9 cellular contexts compared by ENCODE assay signal in the genomic region with DNA sequence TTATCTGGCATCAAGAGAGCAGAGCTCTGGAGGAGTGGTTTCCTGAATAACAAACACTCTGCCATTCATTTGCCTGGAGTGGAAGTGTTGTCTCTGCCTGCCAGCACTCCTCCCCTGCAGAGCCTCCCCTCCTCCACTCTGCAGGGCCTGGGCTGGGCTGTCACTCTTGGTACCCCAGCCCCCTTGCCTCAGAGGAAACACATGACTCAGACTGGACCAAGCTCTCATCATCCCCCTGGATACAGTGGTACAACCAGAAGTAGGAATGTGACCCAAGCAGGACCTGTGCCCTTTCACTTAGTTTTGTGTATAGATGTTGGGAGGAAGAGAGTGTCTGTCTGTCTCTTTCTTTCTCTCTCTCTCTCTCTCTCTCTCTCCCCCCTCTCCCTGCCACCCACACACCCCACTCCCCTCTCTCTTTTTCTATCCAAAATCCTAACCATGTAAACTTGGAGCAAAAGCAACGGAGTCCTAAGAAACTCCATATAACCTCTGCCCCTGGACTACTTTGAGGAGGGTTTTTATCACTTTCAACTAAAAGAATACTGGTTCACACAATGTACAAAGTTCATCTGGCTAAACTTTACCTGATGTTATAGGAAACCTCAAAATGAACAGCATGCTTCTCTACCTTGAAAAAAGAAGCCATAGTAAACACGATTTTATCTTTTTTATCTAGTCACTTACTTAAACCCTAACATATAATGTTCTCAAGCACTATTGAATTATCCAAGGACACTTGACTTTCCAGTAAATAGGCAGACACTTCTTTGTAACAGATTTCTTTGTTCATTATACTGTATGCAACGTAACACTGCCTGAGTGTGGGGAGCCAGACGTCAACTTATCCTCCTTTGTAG. TPM values are rescaled to one million over a fixed set of nuclear protein-coding genes. Genes with fewer than 3 reads are reported as not detected.
DNase-seq lines count a peak whose midpoint lies in the region; ATAC-seq, FAIRE-seq and TF ChIP-seq lines count a peak whose summit lies in the region.
"Had no signal": no experiment of that assay in that cellular context is flagged by ENCODE, and none has a peak within 500 bp of the region (broad histone marks: within the 10 kb centered on the region; RNA-seq: fewer than 3 reads in every experiment).

No MANE protein-coding gene starts in this region.

- H3K79me2 ChIP-seq in astrocyte (ENCODE audit: insufficient read depth, low read length): peaks cover 5% of the 10 kb centered on the region

- ATAC-seq in Right ventricle myocardium inferior: peak; percentile 91
- peak; percentile 42 for ATAC-seq in stimulated activated memory B cell treated with anti-CD40 and anti-IgM and Interleukin-4, amounts not matched to agents 10 μg/mL and 1 μg/mL and 100 μg/mL, for 72 hours
- ATAC-seq in GM21360 (IDR thresholded peaks at IDR 0.05; ENCODE audit: unreplicated experiment): no peak

- no peaks in the 10 kb centered on the region for H3K27me3 Mint-ChIP-seq in astrocyte (ENCODE audit: low read depth, unreplicated experiment)
- H3K27me3 Mint-ChIP-seq in stimulated activated memory B cell treated with anti-CD40 and anti-IgM and Interleukin-4, amounts not matched to agents 10 μg/mL and 1 μg/mL and 100 μg/mL, for 72 hours: no peaks in the 10 kb centered on the region
- H3K27me3 Mint-ChIP-seq in activated T-helper 1 cell treated with anti-CD3 and anti-CD28 coated beads, Interleukin-12 subunit alpha, Interleukin-12 subunit beta, Interleukin-2, Interleukin-4 antibody, amounts not matched to agents 30 ng/mL and 10 ng/mL and 1 ng/mL, durations not matched to agents 14 hours and 24 hours and 36 hours (ENCODE audit: insufficient read depth): peaks cover 13% of the 10 kb centered on the region
- H3K27me3 Mint-ChIP-seq: B cell had no signal

- no peaks in the 10 kb centered on the region for H3K9me3 Mint-ChIP-seq in astrocyte (ENCODE audit: unreplicated experiment)
- H3K9me3 Mint-ChIP-seq in stimulated activated memory B cell treated with anti-CD40 and anti-IgM and Interleukin-4, amounts not matched to agents 10 μg/mL and 1 μg/mL and 100 μg/mL, for 72 hours: no peaks in the 10 kb centered on the region
- H3K9me3 Mint-ChIP-seq in activated T-helper 1 cell treated with anti-CD3 and anti-CD28 coated beads, Interleukin-12 subunit alpha, Interleukin-12 subunit beta, Interleukin-2, Interleukin-4 antibody, amounts not matched to agents 30 ng/mL and 10 ng/mL and 1 ng/mL, durations not matched to agents 14 hours and 24 hours and 36 hours: no peaks in the 10 kb centered on the region

- no peak for FAIRE-seq in astrocyte (lab: Jason Lieb, UNC)

- peaks cover 7% of the 10 kb centered on the region for H4K20me1 ChIP-seq in astrocyte (ENCODE audit: insufficient read depth, low read length)

- H3K4me3 ChIP-seq in astrocyte (ENCODE audit: insufficient read depth, low read depth, low read length) (no peak overlapping the region), iPS DF 6.9 (ENCODE audit: low read length) (no peak overlapping the region)

- no peak for DNase-seq in Right ventricle myocardium inferior (ENCODE audit: missing footprints)
- DNase-seq in cardiac septum (ENCODE audit: low spot score): no peak
- peak; percentile 54 for DNase-seq in astrocyte (ENCODE audit: low read depth)
- peak; percentile 48 for DNase-seq in iPS DF 6.9 (ENCODE audit: low read depth, low spot score)
- DNase-seq in NOMO-1 treated with DMSO at 0.1 percent for 48 hours (lab: John Stamatoyannopoulos, UW; ENCODE audit: unreplicated experiment): no peak
- no peak for DNase-seq in activated T-helper 1 cell treated with anti-CD3 and anti-CD28 coated beads, Interleukin-12 subunit alpha, Interleukin-12 subunit beta, Interleukin-2, Interleukin-4 antibody, amounts not matched to agents 30 ng/mL and 10 ng/mL and 1 ng/mL, durations not matched to agents 14 hours and 24 hours and 36 hours (ENCODE audit: low spot score)

- no peaks in the 10 kb centered on the region for H3K27me3 ChIP-seq in astrocyte (ENCODE audit: insufficient read depth, low read length)
- no peaks in the 10 kb centered on the region for H3K27me3 ChIP-seq in iPS DF 6.9 (ENCODE audit: control insufficient read depth, insufficient read depth, low read length)

- H3K4me1 ChIP-seq in astrocyte (ENCODE audit: insufficient read depth, low read length) (peaks cover 35% of the 10 kb centered on the region), iPS DF 6.9 (ENCODE audit: control insufficient read depth, insufficient read depth, low read length) (peaks cover 2% of the 10 kb centered on the region; the same call in 1 of the 2 replicates)

- peak overlapping the region; percentile 49 for H3K4me2 ChIP-seq in astrocyte (ENCODE audit: low read length)

- H3K9ac ChIP-seq in astrocyte (ENCODE audit: low read length): peak overlapping the region; percentile 2

- TF ChIP-seq CTCF in astrocyte (IDR thresholded peaks at IDR 0.05; ENCODE audit: insufficient read depth, low read depth, low read length): no peak

- no peaks in the 10 kb centered on the region for H3K36me3 ChIP-seq in astrocyte (ENCODE audit: insufficient read depth, low read length)
- no peaks in the 10 kb centered on the region for H3K36me3 ChIP-seq in iPS DF 6.9 (ENCODE audit: control insufficient read depth, insufficient read depth, low read length)

- H3K9me3 ChIP-seq in astrocyte (ENCODE audit: insufficient read depth, low read depth, low read length) (no peaks in the 10 kb centered on the region), iPS DF 6.9 (ENCODE audit: control insufficient read depth, insufficient read depth, low read length) (no peaks in the 10 kb centered on the region)

- no peaks in the 10 kb centered on the region for H3K36me3 Mint-ChIP-seq in astrocyte (ENCODE audit: low read depth, unreplicated experiment)
- no peaks in the 10 kb centered on the region for H3K36me3 Mint-ChIP-seq in stimulated activated memory B cell treated with anti-CD40 and anti-IgM and Interleukin-4, amounts not matched to agents 10 μg/mL and 1 μg/mL and 100 μg/mL, for 72 hours
- no peaks in the 10 kb centered on the region for H3K36me3 Mint-ChIP-seq in activated T-helper 1 cell treated with anti-CD3 and anti-CD28 coated beads, Interleukin-12 subunit alpha, Interleukin-12 subunit beta, Interleukin-2, Interleukin-4 antibody, amounts not matched to agents 30 ng/mL and 10 ng/mL and 1 ng/mL, durations not matched to agents 14 hours and 24 hours and 36 hours (ENCODE audit: low read depth)

- intact Hi-C loops in Right ventricle myocardium inferior (cut with DNase I) (loop anchor here (5.0 kb wide), 1 partner anchor 45 kb away; a partner anchor contains a TSS), cardiac septum (cut with DNase I) (no loop called here)
- intact Hi-C loops in activated T-helper 1 cell treated with anti-CD3 and anti-CD28 coated beads, Interleukin-12 subunit alpha, Interleukin-12 subunit beta, Interleukin-2, Interleukin-4 antibody, amounts not matched to agents 30 ng/mL and 10 ng/mL and 1 ng/mL, durations not matched to agents 14 hours and 24 hours and 36 hours (cut with micrococcal nuclease): no loop called here

- peak overlapping the region; percentile 97 for H3K27ac Mint-ChIP-seq in astrocyte (ENCODE audit: unreplicated experiment)
- H3K27ac Mint-ChIP-seq in stimulated activated memory B cell treated with anti-CD40 and anti-IgM and Interleukin-4, amounts not matched to agents 10 μg/mL and 1 μg/mL and 100 μg/mL, for 72 hours: no peak overlapping the region
- H3K27ac Mint-ChIP-seq in activated T-helper 1 cell treated with anti-CD3 and anti-CD28 coated beads, Interleukin-12 subunit alpha, Interleukin-12 subunit beta, Interleukin-2, Interleukin-4 antibody, amounts not matched to agents 30 ng/mL and 10 ng/mL and 1 ng/mL, durations not matched to agents 14 hours and 24 hours and 36 hours: no peak overlapping the region
- H3K27ac Mint-ChIP-seq: B cell had no signal

- no peak overlapping the region for H2AFZ ChIP-seq in astrocyte (ENCODE audit: low read depth, low read length)

- H3K4me3 Mint-ChIP-seq in astrocyte (ENCODE audit: unreplicated experiment): peak overlapping the region; percentile 47
- no peak overlapping the region for H3K4me3 Mint-ChIP-seq in stimulated activated memory B cell treated with anti-CD40 and anti-IgM and Interleukin-4, amounts not matched to agents 10 μg/mL and 1 μg/mL and 100 μg/mL, for 72 hours
- H3K4me3 Mint-ChIP-seq in activated T-helper 1 cell treated with anti-CD3 and anti-CD28 coated beads, Interleukin-12 subunit alpha, Interleukin-12 subunit beta, Interleukin-2, Interleukin-4 antibody, amounts not matched to agents 30 ng/mL and 10 ng/mL and 1 ng/mL, durations not matched to agents 14 hours and 24 hours and 36 hours: no peak overlapping the region
- H3K4me3 Mint-ChIP-seq: B cell had no signal

- H3K27ac ChIP-seq in astrocyte (ENCODE audit: low read depth, low read length) (no peak overlapping the region), iPS DF 6.9 (ENCODE audit: low read length) (no peak overlapping the region)

- no CpG with 5 or more reads among the region's 4 CpGs for WGBS in iPS DF 6.9 (ENCODE audit: insufficient coverage, insufficient read length)

- H3K4me1 Mint-ChIP-seq in astrocyte (ENCODE audit: low read depth, unreplicated experiment): peaks cover 60% of the 10 kb centered on the region
- H3K4me1 Mint-ChIP-seq in stimulated activated memory B cell treated with anti-CD40 and anti-IgM and Interleukin-4, amounts not matched to agents 10 μg/mL and 1 μg/mL and 100 μg/mL, for 72 hours: peaks cover 7% of the 10 kb centered on the region
- H3K4me1 Mint-ChIP-seq in activated T-helper 1 cell treated with anti-CD3 and anti-CD28 coated beads, Interleukin-12 subunit alpha, Interleukin-12 subunit beta, Interleukin-2, Interleukin-4 antibody, amounts not matched to agents 30 ng/mL and 10 ng/mL and 1 ng/mL, durations not matched to agents 14 hours and 24 hours and 36 hours (ENCODE audit: low read depth): no peaks in the 10 kb centered on the region

RNA-seq across cellular contexts. Expression of a gene that starts 43.8 kb away (rescaled TPM):
- total RNA-seq in Right ventricle myocardium inferior (16.8 TPM), cardiac septum (18.5 TPM), astrocyte (31.4 and 32.2 TPM in 2 replicates)
- 0.31 and 0.37 TPM in 2 replicates for total RNA-seq in activated T-helper 1 cell treated with anti-CD3 and anti-CD28 coated beads, Interleukin-12 subunit alpha, Interleukin-12 subunit beta, Interleukin-2, Interleukin-4 antibody, amounts not matched to agents 30 ng/mL and 10 ng/mL and 1 ng/mL, durations not matched to agents 14 hours and 24 hours and 36 hours

RNA-seq across cellular contexts. Expression of a gene that starts 44.1 kb away (rescaled TPM):
- total RNA-seq in Right ventricle myocardium inferior (15.7 TPM), cardiac septum (16.3 TPM), astrocyte (22.9 and 23.0 TPM in 2 replicates)
- 12.1 and 14.0 TPM in 2 replicates for total RNA-seq in activated T-helper 1 cell treated with anti-CD3 and anti-CD28 coated beads, Interleukin-12 subunit alpha, Interleukin-12 subunit beta, Interleukin-2, Interleukin-4 antibody, amounts not matched to agents 30 ng/mL and 10 ng/mL and 1 ng/mL, durations not matched to agents 14 hours and 24 hours and 36 hours

Comparison
In these comparisons a context has a peak if more than half of its experiments do, and no peak if none do; other contexts are left out.
1. DNase-seq: peak in astrocyte (single experiment) and iPS DF 6.9 (single experiment); none in Right ventricle myocardium inferior (single experiment), cardiac septum (single experiment), NOMO-1 treated with DMSO at 0.1 percent for 48 hours (single experiment) and activated T-helper 1 cell treated with anti-CD3 and anti-CD28 coated beads, Interleukin-12 subunit alpha, Interleukin-12 subunit beta, Interleukin-2, Interleukin-4 antibody, amounts not matched to agents 30 ng/mL and 10 ng/mL and 1 ng/mL, durations not matched to agents 14 hours and 24 hours and 36 hours (single experiment).
2. RNA of a gene that starts 43.8 kb away (total RNA-seq): 31.4 to 32.2 TPM in astrocyte, 18.5 TPM in cardiac septum (single experiment) and 16.8 TPM in Right ventricle myocardium inferior (single experiment); 0.31 to 0.37 TPM in activated T-helper 1 cell treated with anti-CD3 and anti-CD28 coated beads, Interleukin-12 subunit alpha, Interleukin-12 subunit beta, Interleukin-2, Interleukin-4 antibody, amounts not matched to agents 30 ng/mL and 10 ng/mL and 1 ng/mL, durations not matched to agents 14 hours and 24 hours and 36 hours; every median in the first group is over 10 times any median in the second.